9 cellular contexts compared by ENCODE assay signal in genomic region chr5:59760798-59761348, GRCh38.
DNase-seq lines count a peak whose midpoint lies in the region; ATAC-seq and TF ChIP-seq lines count a peak whose summit lies in the region.
"Had no signal": no experiment of that assay in that cellular context is flagged by ENCODE, and none has a peak within 500 bp of the region (broad histone marks: within the 10 kb centered on the region; RNA-seq: fewer than 3 reads in every experiment).

No MANE protein-coding gene starts in this region.

- peak; percentile 58 for DNase-seq in EH (ENCODE audit: low read depth)
- peak; percentile 38 for DNase-seq in RWPE1 (ENCODE audit: low spot score)
- peak; percentile 23 for DNase-seq in hepatocyte (ENCODE audit: low spot score)
- DNase-seq in NCI-H2227 (lab: John Stamatoyannopoulos, UW; ENCODE audit: unreplicated experiment) = no peak
- DNase-seq in caudate nucleus (lab: John Stamatoyannopoulos, UW) = no peak
- DNase-seq: NCI-H526 had no signal

- H3K36me3 ChIP-seq in HEK293 (ENCODE audit: control insufficient read depth in 2 of 2, insufficient read depth in 1 of 2, low read length in 2 of 2) (no peaks in the 10 kb centered on the region), hepatocyte (replicated peaks; ENCODE audit: insufficient read depth, low read depth) (no peaks in the 10 kb centered on the region)

- POLR2A ChIA-PET in HEK293 (lab: Yijun Ruan, JAX) (no interaction called here), RWPE1 (lab: Yijun Ruan, JAX; ENCODE audit: low non-redundant PET) (no interaction called here)

- H3K9me3 ChIP-seq in HEK293 (ENCODE audit: control insufficient read depth, insufficient read depth, low read depth, low read length) = no peaks in the 10 kb centered on the region
- no peaks in the 10 kb centered on the region for H3K9me3 ChIP-seq in hepatocyte (ENCODE audit: low read depth)

- no peaks in the 10 kb centered on the region for H3K9me2 ChIP-seq in hepatocyte (replicated peaks; ENCODE audit: insufficient read depth)

- WGBS in hepatocyte (ENCODE audit: low lambda C conversion rate, missing lambda C conversion rate) = 76% methylated on average over 2 of the region's 2 CpGs

- H3K4me1 ChIP-seq in HEK293 (ENCODE audit: control insufficient read depth, insufficient read depth, low read length) (peaks cover 19% of the 10 kb centered on the region), hepatocyte (ENCODE audit: insufficient read depth) (peaks cover 12% of the 10 kb centered on the region)

- H2AFZ ChIP-seq in hepatocyte = no peak overlapping the region

- H3K79me2 ChIP-seq in hepatocyte = peaks cover 38% of the 10 kb centered on the region

- H3K4me3 ChIP-seq in HEK293 (ENCODE audit: low read depth, low read length) (no peak overlapping the region), hepatocyte (no peak overlapping the region)

- H3K27me3 ChIP-seq in hepatocyte = no peaks in the 10 kb centered on the region

- H3K4me2 ChIP-seq in hepatocyte = no peak overlapping the region

- TF ChIP-seq CTCF in HEK293 (tag by site-specific recombination; IDR thresholded peaks at IDR 0.05) = no peak
- TF ChIP-seq CTCF in RWPE1 (conservative IDR thresholded peaks at IDR 0.05; ENCODE audit: low read depth) = no peak
- TF ChIP-seq CTCF in hepatocyte (IDR thresholded peaks at IDR 0.05; ENCODE audit: poor library complexity) = no peak

- CTCF ChIA-PET in HEK293 (lab: Yijun Ruan, JAX) = interaction anchor here (0.6 to 1.2 kb wide), 3 partner anchors 36 to 657 kb away, joined by 3 to 5 read pairs (median 5); no protein-coding TSS in a partner anchor
- CTCF ChIA-PET in RWPE1 (lab: Yijun Ruan, JAX) = no interaction called here

- no peaks in the 10 kb centered on the region for H4K20me1 ChIP-seq in hepatocyte (ENCODE audit: insufficient read depth, poor library complexity, severe bottlenecking)

- H3K27ac ChIP-seq in HEK293 (ENCODE audit: extremely low read depth, low read depth, low read length) = no peak overlapping the region
- no peak overlapping the region for H3K27ac ChIP-seq in RWPE1
- H3K27ac ChIP-seq in hepatocyte = peak overlapping the region; percentile 33
- H3K27ac ChIP-seq in caudate nucleus (ENCODE audit: low read depth, low read length) = no peak overlapping the region

- ATAC-seq in GM21825 (IDR thresholded peaks at IDR 0.05; ENCODE audit: unreplicated experiment) (no peak), GM21723 (IDR thresholded peaks at IDR 0.05; ENCODE audit: unreplicated experiment) (no peak)

TF ChIP-seq in HEK293, 187 proteins besides CTCF, POLR2A, EP300 and RAD21 (continues in another document):
- TF ChIP-seq, protein P1, sequence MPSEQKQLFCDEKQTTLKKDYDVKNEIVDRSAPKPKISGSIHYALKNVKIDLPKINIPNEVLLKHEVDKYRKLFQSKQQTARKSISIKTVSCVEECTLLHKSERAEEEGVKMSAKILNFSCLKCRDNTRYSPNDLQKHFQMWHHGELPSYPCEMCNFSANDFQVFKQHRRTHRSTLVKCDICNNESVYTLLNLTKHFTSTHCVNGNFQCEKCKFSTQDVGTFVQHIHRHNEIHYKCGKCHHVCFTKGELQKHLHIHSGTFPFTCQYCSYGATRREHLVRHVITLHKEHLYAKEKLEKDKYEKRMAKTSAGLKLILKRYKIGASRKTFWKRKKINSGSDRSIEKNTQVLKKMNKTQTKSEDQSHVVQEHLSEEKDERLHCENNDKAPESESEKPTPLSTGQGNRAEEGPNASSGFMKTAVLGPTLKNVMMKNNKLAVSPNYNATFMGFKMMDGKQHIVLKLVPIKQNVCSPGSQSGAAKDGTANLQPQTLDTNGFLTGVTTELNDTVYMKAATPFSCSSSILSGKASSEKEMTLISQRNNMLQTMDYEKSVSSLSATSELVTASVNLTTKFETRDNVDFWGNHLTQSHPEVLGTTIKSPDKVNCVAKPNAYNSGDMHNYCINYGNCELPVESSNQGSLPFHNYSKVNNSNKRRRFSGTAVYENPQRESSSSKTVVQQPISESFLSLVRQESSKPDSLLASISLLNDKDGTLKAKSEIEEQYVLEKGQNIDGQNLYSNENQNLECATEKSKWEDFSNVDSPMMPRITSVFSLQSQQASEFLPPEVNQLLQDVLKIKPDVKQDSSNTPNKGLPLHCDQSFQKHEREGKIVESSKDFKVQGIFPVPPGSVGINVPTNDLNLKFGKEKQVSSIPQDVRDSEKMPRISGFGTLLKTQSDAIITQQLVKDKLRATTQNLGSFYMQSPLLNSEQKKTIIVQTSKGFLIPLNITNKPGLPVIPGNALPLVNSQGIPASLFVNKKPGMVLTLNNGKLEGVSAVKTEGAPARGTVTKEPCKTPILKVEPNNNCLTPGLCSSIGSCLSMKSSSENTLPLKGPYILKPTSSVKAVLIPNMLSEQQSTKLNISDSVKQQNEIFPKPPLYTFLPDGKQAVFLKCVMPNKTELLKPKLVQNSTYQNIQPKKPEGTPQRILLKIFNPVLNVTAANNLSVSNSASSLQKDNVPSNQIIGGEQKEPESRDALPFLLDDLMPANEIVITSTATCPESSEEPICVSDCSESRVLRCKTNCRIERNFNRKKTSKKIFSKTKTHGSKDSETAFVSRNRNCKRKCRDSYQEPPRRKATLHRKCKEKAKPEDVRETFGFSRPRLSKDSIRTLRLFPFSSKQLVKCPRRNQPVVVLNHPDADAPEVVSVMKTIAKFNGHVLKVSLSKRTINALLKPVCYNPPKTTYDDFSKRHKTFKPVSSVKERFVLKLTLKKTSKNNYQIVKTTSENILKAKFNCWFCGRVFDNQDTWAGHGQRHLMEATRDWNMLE (tag by site-specific recombination; conservative IDR thresholded peaks at IDR 0.05; ENCODE audit: low read depth) = no peak; the same call in 1 of the 2 replicates
- TF ChIP-seq ZBTB17 (tag by site-specific recombination; IDR thresholded peaks at IDR 0.05) (peak; percentile 60; the same call in 1 of the 2 replicates), ZNF488 (tag by site-specific recombination; IDR thresholded peaks at IDR 0.05) (no peak), ZNF580 (tag by site-specific recombination; IDR thresholded peaks at IDR 0.05) (no peak), ZSCAN23 (tag by site-specific recombination; IDR thresholded peaks at IDR 0.05) (no peak), ZNF621 (tag by site-specific recombination; IDR thresholded peaks at IDR 0.05) (no peak), ZEB2 (tag by site-specific recombination; IDR thresholded peaks at IDR 0.05) (peak; percentile 75), ZNF341 (tag by site-specific recombination; IDR thresholded peaks at IDR 0.05; ENCODE audit: low read depth) (no peak), ZNF302 (tag by site-specific recombination; IDR thresholded peaks at IDR 0.05; ENCODE audit: low read depth) (no peak)
- TF ChIP-seq, protein P2, sequence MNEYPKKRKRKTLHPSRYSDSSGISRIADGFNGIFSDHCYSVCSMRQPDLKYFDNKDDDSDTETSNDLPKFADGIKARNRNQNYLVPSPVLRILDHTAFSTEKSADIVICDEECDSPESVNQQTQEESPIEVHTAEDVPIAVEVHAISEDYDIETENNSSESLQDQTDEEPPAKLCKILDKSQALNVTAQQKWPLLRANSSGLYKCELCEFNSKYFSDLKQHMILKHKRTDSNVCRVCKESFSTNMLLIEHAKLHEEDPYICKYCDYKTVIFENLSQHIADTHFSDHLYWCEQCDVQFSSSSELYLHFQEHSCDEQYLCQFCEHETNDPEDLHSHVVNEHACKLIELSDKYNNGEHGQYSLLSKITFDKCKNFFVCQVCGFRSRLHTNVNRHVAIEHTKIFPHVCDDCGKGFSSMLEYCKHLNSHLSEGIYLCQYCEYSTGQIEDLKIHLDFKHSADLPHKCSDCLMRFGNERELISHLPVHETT (tag by site-specific recombination; IDR thresholded peaks at IDR 0.05) = no peak
- TF ChIP-seq, protein P3, sequence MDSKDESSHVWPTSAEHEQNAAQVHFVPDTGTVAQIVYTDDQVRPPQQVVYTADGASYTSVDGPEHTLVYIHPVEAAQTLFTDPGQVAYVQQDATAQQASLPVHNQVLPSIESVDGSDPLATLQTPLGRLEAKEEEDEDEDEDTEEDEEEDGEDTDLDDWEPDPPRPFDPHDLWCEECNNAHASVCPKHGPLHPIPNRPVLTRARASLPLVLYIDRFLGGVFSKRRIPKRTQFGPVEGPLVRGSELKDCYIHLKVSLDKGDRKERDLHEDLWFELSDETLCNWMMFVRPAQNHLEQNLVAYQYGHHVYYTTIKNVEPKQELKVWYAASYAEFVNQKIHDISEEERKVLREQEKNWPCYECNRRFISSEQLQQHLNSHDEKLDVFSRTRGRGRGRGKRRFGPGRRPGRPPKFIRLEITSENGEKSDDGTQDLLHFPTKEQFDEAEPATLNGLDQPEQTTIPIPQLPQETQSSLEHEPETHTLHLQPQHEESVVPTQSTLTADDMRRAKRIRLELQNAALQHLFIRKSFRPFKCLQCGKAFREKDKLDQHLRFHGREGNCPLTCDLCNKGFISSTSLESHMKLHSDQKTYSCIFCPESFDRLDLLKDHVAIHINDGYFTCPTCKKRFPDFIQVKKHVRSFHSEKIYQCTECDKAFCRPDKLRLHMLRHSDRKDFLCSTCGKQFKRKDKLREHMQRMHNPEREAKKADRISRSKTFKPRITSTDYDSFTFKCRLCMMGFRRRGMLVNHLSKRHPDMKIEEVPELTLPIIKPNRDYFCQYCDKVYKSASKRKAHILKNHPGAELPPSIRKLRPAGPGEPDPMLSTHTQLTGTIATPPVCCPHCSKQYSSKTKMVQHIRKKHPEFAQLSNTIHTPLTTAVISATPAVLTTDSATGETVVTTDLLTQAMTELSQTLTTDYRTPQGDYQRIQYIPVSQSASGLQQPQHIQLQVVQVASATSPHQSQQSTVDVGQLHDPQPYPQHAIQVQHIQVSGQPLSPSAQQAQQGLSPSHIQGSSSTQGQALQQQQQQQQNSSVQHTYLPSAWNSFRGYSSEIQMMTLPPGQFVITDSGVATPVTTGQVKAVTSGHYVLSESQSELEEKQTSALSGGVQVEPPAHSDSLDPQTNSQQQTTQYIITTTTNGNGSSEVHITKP (tag by site-specific recombination; IDR thresholded peaks at IDR 0.05) = peak; percentile 72

Comparison
In these comparisons a context has a peak if more than half of its experiments do, and no peak if none do; other contexts are left out.
1. DNase-seq: peak in EH (single experiment), RWPE1 (single experiment) and hepatocyte (single experiment); none in NCI-H2227 (single experiment) and caudate nucleus (0 of 61).